ENCODE assay signal across 10 cellular contexts in the genomic region with DNA sequence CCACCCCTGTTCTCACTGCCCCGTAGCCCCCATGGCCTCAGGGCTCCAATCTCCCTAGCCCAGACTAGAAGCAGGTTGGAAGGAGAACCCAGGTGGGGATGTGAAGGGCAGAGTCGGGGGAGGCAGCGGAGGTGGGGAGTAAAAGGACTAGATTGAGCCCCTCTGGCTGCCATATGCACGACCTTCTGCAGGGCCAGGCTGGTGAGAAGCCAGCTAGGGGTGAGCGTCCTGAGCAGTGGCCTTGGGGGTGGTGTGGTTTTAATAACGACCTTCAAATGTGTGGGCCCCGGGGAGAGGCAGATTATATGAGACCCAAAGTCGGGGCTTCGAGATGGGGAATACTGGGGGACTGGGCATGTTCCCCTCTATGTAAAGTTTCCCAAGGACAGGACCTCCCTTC.
DNase-seq lines count a peak whose midpoint lies in the region; ATAC-seq and TF ChIP-seq lines count a peak whose summit lies in the region.
"Had no signal": no experiment of that assay in that cellular context is flagged by ENCODE, and none has a peak within 500 bp of the region (broad histone marks: within the 10 kb centered on the region; RNA-seq: fewer than 3 reads in every experiment).

No MANE protein-coding gene starts in this region.

- no peaks in the 10 kb centered on the region for H3K36me3 ChIP-seq in CD8-positive, alpha-beta memory T cell (ENCODE audit: insufficient read depth, low read length)
- no peaks in the 10 kb centered on the region for H3K36me3 ChIP-seq in WERI-Rb-1
- H3K36me3 ChIP-seq in right atrium auricular region: no peaks in the 10 kb centered on the region
- no peaks in the 10 kb centered on the region for H3K36me3 ChIP-seq in gastrocnemius medialis

- TF ChIP-seq CTCF in WERI-Rb-1 (IDR thresholded peaks at IDR 0.05; ENCODE audit: low read depth, low read length) (no peak), right atrium auricular region (IDR thresholded peaks at IDR 0.05) (no peak), gastrocnemius medialis (IDR thresholded peaks at IDR 0.05 in 4 of 5, conservative IDR thresholded peaks at IDR 0.05 in 1 of 5) (no peak)

- POLR2A ChIA-PET in CD8-positive, alpha-beta memory T cell (lab: Charles Lee): no interaction called here

- CTCF ChIA-PET in CD8-positive, alpha-beta memory T cell (lab: Charles Lee): interaction anchor here (3.4 kb wide), 1 partner anchor 21 kb away, joined by 9 read pairs; no protein-coding TSS in a partner anchor

- peaks cover 15% of the 10 kb centered on the region for H3K4me1 ChIP-seq in CD8-positive, alpha-beta memory T cell (ENCODE audit: insufficient read depth, low read length)
- peaks cover 0 to 63% of the 10 kb centered on the region in 2 donors for H3K4me1 ChIP-seq in right atrium auricular region
- H3K4me1 ChIP-seq in gastrocnemius medialis: peaks cover 19 to 28% of the 10 kb centered on the region in 2 donors

- in situ Hi-C loops in gastrocnemius medialis (cut with MboI; ENCODE audit: low sequenced_read_pairs in 4 of 4): loop anchor here in 3 of 4 donors (10.0 to 25.0 kb wide), 3 partner anchors 67 to 344 kb away; no protein-coding TSS in a partner anchor

- H3K9me3 Mint-ChIP-seq in CD8-positive, alpha-beta memory T cell: no peaks in the 10 kb centered on the region

- ATAC-seq in gastrocnemius medialis (no peak), HG03159 (IDR thresholded peaks at IDR 0.05; ENCODE audit: unreplicated experiment) (no peak), GM21526 (IDR thresholded peaks at IDR 0.05; ENCODE audit: low FRiP score, unreplicated experiment) (no peak), HG02623 (IDR thresholded peaks at IDR 0.05; ENCODE audit: unreplicated experiment) (no peak)

- no peak overlapping the region for H3K4me3 ChIP-seq in CD8-positive, alpha-beta memory T cell (ENCODE audit: low read length)
- H3K4me3 ChIP-seq in WERI-Rb-1 (ENCODE audit: low read depth, low read length) (peak overlapping the region; percentile 56; the same call in 1 of the 2 replicates), right atrium auricular region (no peak overlapping the region), gastrocnemius medialis (no peak overlapping the region)

- H3K27ac ChIP-seq in CD8-positive, alpha-beta memory T cell (ENCODE audit: low read depth, low read length): peak overlapping the region; percentile 65
- peak overlapping the region; percentile 99 for H3K27ac ChIP-seq in WERI-Rb-1
- peak overlapping the region; percentile 99 for H3K27ac ChIP-seq in right atrium auricular region
- peak overlapping the region; percentile 96 to 99 (median 98) for H3K27ac ChIP-seq in gastrocnemius medialis

- no peak for TF ChIP-seq POLR2A in gastrocnemius medialis (IDR thresholded peaks at IDR 0.05)

- peaks cover 6 to 36% (median 7%) of the 10 kb centered on the region in 3 donors for H3K4me1 Mint-ChIP-seq in CD8-positive, alpha-beta memory T cell

- H3K27me3 ChIP-seq in CD8-positive, alpha-beta memory T cell (ENCODE audit: insufficient read depth, low read length, poor library complexity, severe bottlenecking): no peaks in the 10 kb centered on the region
- H3K27me3 ChIP-seq in WERI-Rb-1 (ENCODE audit: insufficient read depth, low read depth, severe bottlenecking): no peaks in the 10 kb centered on the region
- no peaks in the 10 kb centered on the region for H3K27me3 ChIP-seq in right atrium auricular region
- no peaks in the 10 kb centered on the region for H3K27me3 ChIP-seq in gastrocnemius medialis

- intact Hi-C loops in gastrocnemius medialis (cut with DNase I; ENCODE audit: low total_unique reads): loop anchor here (2.0 kb wide), 1 partner anchor 69 kb away; no protein-coding TSS in a partner anchor

- H3K9me3 ChIP-seq in CD8-positive, alpha-beta memory T cell (ENCODE audit: low read length): no peaks in the 10 kb centered on the region
- H3K9me3 ChIP-seq in WERI-Rb-1 (ENCODE audit: severe bottlenecking) (no peaks in the 10 kb centered on the region), right atrium auricular region (no peaks in the 10 kb centered on the region), gastrocnemius medialis (no peaks in the 10 kb centered on the region)

- no peaks in the 10 kb centered on the region for H3K36me3 Mint-ChIP-seq in CD8-positive, alpha-beta memory T cell

- DNase-seq in CD8-positive, alpha-beta memory T cell: no peak
- DNase-seq in WERI-Rb-1 (no peak), right atrium auricular region (ENCODE audit: low spot score) (no peak), gastrocnemius medialis (no peak), EL (no peak)
- DNase-seq: midbrain, NCI-H446 treated with DMSO at 0.1 percent for 48 hours had no signal

- H3K27me3 Mint-ChIP-seq in CD8-positive, alpha-beta memory T cell: no peaks in the 10 kb centered on the region

- peak overlapping the region; percentile 23 to 85 (median 51) for H3K4me3 Mint-ChIP-seq in CD8-positive, alpha-beta memory T cell

- peak overlapping the region in 5 of 8 donors; percentile 34 to 89 (median 63) for H3K27ac Mint-ChIP-seq in CD8-positive, alpha-beta memory T cell
